Comparison of ENCODE assay signal across 1 cellular context in the genomic region with DNA sequence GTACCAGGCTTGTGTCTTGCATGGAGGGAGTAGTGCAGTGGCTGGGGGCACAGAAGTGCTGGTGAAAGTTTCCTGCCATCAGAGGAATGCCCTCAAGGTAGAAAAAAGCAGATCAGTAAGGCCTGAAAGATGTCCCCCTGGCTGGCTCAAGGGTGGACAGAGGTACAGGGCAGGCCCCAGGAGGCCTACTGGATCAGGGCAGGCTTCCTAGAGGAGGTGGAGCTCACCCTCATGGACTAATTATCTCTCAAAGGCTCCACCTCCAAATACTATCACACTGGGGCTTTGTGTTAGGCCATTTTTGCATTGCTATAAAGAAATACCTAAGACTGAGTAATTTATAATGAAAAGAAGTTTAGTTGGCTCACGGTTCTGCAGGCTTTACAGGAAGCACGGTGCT.
TF ChIP-seq lines count a peak whose summit lies in the region.

No MANE protein-coding gene starts in this region.

TF ChIP-seq in endothelial cell of umbilical vein, 7 proteins besides CTCF, POLR2A, EP300 and RAD21 (continued from another document):
- TF ChIP-seq FOS (IDR thresholded peaks at IDR 0.05; ENCODE audit: borderline replicate concordance, insufficient read depth, low read length), result no peak
- no peak for TF ChIP-seq EZH2 (IDR thresholded peaks at IDR 0.05; ENCODE audit: borderline replicate concordance, low read depth, low read length, severe bottlenecking)
- no peak for TF ChIP-seq GATA2 (IDR thresholded peaks at IDR 0.05; ENCODE audit: insufficient read depth, insufficient read length, low read depth, low read length)
- no peak for TF ChIP-seq JUN (IDR thresholded peaks at IDR 0.05; ENCODE audit: borderline replicate concordance, insufficient read depth, insufficient read length, low read depth)
- no peak for TF ChIP-seq MYC (IDR thresholded peaks at IDR 0.05; ENCODE audit: low read depth, low read length)
- no peak for TF ChIP-seq POLR2AphosphoS5 (IDR thresholded peaks at IDR 0.05; ENCODE audit: insufficient read depth, low read depth, low read length)
